Comparison of ENCODE assay signal across 9 cellular contexts in genomic region chr9:708556-709432, GRCh38.
DNase-seq lines count a peak whose midpoint lies in the region; ATAC-seq, FAIRE-seq and TF ChIP-seq lines count a peak whose summit lies in the region.
"Had no signal": no experiment of that assay in that cellular context is flagged by ENCODE, and none has a peak within 500 bp of the region (broad histone marks: within the 10 kb centered on the region; RNA-seq: fewer than 3 reads in every experiment).

No MANE protein-coding gene starts in this region.

- no peak for TF ChIP-seq POLR2A in H54 (IDR thresholded peaks at IDR 0.05; ENCODE audit: low read depth, low read length)

- H3K27ac Mint-ChIP-seq in activated naive CD8-positive, alpha-beta T cell treated with anti-CD3 and anti-CD28 coated beads, Interleukin-2, amount 50 U/mL, for 24 hours, result no peak overlapping the region

- intact Hi-C loops in Right ventricle myocardium superior (cut with DNase I) (no loop called here), psoas muscle (cut with DNase I) (no loop called here)

- no peak for TF ChIP-seq CTCF in psoas muscle (IDR thresholded peaks at IDR 0.05)

- H3K27ac ChIP-seq in psoas muscle, result peak overlapping the region; percentile 63

- peak overlapping the region; percentile 44 for H3K4me3 Mint-ChIP-seq in activated naive CD8-positive, alpha-beta T cell treated with anti-CD3 and anti-CD28 coated beads, Interleukin-2, amount 50 U/mL, for 24 hours

- H3K9me3 ChIP-seq in psoas muscle, result no peaks in the 10 kb centered on the region

- H3K4me1 ChIP-seq in psoas muscle, result peaks cover 51% of the 10 kb centered on the region

- WGBS in psoas muscle, 3 donors, result 32 to 62% (median 42%) methylated on average over 9 of the region's 9 CpGs

- DNase-seq in H54 (ENCODE audit: insufficient read length, low spot score) (no peak), Right ventricle myocardium superior (no peak), psoas muscle (no peak), NCI-H2029 (lab: John Stamatoyannopoulos, UW) (no peak), NCI-H187 (lab: John Stamatoyannopoulos, UW) (no peak), KG1 (lab: John Stamatoyannopoulos, UW) (no peak)
- no peak for DNase-seq in activated naive CD8-positive, alpha-beta T cell treated with anti-CD3 and anti-CD28 coated beads, Interleukin-2, amount 50 U/mL, for 24 hours
- DNase-seq: NCI-H1930 had no signal

- FAIRE-seq in H54 (lab: Jason Lieb, UNC), result peak; percentile 6

- peaks cover 14% of the 10 kb centered on the region for H3K4me1 Mint-ChIP-seq in activated naive CD8-positive, alpha-beta T cell treated with anti-CD3 and anti-CD28 coated beads, Interleukin-2, amount 50 U/mL, for 24 hours

- peaks cover 8 to 32% of the 10 kb centered on the region in 2 donors for H3K36me3 ChIP-seq in psoas muscle (ENCODE audit: insufficient read depth in 1 of 2, low read depth in 1 of 2)

- no peaks in the 10 kb centered on the region for H3K9me3 Mint-ChIP-seq in activated naive CD8-positive, alpha-beta T cell treated with anti-CD3 and anti-CD28 coated beads, Interleukin-2, amount 50 U/mL, for 24 hours

- no peak for ATAC-seq in activated naive CD8-positive, alpha-beta T cell treated with anti-CD3 and anti-CD28 coated beads, Interleukin-2, amount 50 U/mL, for 24 hours
- ATAC-seq in Right ventricle myocardium superior (ENCODE audit: poor library complexity) (peak; percentile 55), psoas muscle (peak in 2 of 4 donors; percentile 26 to 34), HG03354 (IDR thresholded peaks at IDR 0.05; ENCODE audit: poor library complexity, severe bottlenecking, unreplicated experiment) (no peak)

- peaks cover 8% of the 10 kb centered on the region for H3K36me3 Mint-ChIP-seq in activated naive CD8-positive, alpha-beta T cell treated with anti-CD3 and anti-CD28 coated beads, Interleukin-2, amount 50 U/mL, for 24 hours (ENCODE audit: low read depth)

- peaks cover 15% of the 10 kb centered on the region for H3K27me3 Mint-ChIP-seq in activated naive CD8-positive, alpha-beta T cell treated with anti-CD3 and anti-CD28 coated beads, Interleukin-2, amount 50 U/mL, for 24 hours

- peak overlapping the region; percentile 41 for H3K4me3 ChIP-seq in psoas muscle

- H3K27me3 ChIP-seq in psoas muscle (ENCODE audit: insufficient read depth in 3 of 3, low read length in 2 of 3), result no peaks in the 10 kb centered on the region
